In the genomic region with DNA sequence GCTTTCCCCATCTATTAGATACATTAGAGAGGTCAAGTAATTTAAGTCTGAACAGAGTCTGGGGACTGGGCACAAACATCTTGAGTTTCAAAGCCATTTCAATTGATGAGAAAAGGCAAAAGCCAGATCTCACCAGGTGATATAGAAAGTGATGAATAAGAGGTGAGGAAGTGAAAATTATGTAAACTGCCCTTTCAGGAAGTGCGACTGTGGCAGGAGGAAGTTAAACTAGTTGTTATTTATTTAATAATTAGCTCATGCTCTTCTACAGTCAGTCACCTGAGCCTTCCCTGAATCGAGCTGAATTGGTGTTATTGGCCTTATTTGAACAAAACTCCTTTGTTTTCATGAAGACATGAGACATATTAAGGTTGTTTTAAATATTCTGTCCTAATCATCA, we compare ENCODE assay signal across 16 cellular contexts.
DNase-seq lines count a peak whose midpoint lies in the region; ATAC-seq and TF ChIP-seq lines count a peak whose summit lies in the region.
"Had no signal": no experiment of that assay in that cellular context is flagged by ENCODE, and none has a peak within 500 bp of the region (broad histone marks: within the 10 kb centered on the region; RNA-seq: fewer than 3 reads in every experiment).

No MANE protein-coding gene starts in this region.

- TF ChIP-seq CTCF in epithelial cell of esophagus (IDR thresholded peaks at IDR 0.05; ENCODE audit: insufficient read depth, low read depth, low read length, missing control alignments) (no peak), mesothelial cell of epicardium (IDR thresholded peaks at IDR 0.05; ENCODE audit: unreplicated experiment) (no peak), brain microvascular endothelial cell (IDR thresholded peaks at IDR 0.05; ENCODE audit: low read depth, low read length, missing control alignments) (no peak)

- peaks cover 13% of the 10 kb centered on the region for H3K9me3 Mint-ChIP-seq in mesothelial cell of epicardium

- no peak overlapping the region for H3K27ac ChIP-seq in brain microvascular endothelial cell
- H3K27ac ChIP-seq: adrenal gland, suprapubic skin had no signal

- no peak overlapping the region for H3K27ac Mint-ChIP-seq in mesothelial cell of epicardium

- in situ Hi-C loops in brain microvascular endothelial cell (cut with HindIII; ENCODE audit: low pct_ligation_motif_present, low sequenced_read_pairs): no loop called here

- H3K36me3 ChIP-seq in brain microvascular endothelial cell (replicated peaks): no peaks in the 10 kb centered on the region
- H3K36me3 ChIP-seq: adrenal gland, MG63, suprapubic skin had no signal

- no peaks in the 10 kb centered on the region for H3K36me3 Mint-ChIP-seq in mesothelial cell of epicardium

- DNase-seq in epithelial cell of esophagus (ENCODE audit: low read depth): peak; percentile 26
- no peak for DNase-seq in mesothelial cell of epicardium (ENCODE audit: low spot score in 2 of 2, unreplicated experiment in 2 of 2)
- no peak for DNase-seq in brain microvascular endothelial cell
- DNase-seq in DMS114 treated with DMSO at 0.1 percent for 48 hours (lab: John Stamatoyannopoulos, UW; ENCODE audit: unreplicated experiment): no peak
- DNase-seq in NCI-H1417 (lab: John Stamatoyannopoulos, UW): no peak
- DNase-seq: adrenal gland; Caco-2; effector CD8-positive, alpha-beta T cell; mammary epithelial cell; MG63; OCI-M1; T-helper 9 cell had no signal

- ATAC-seq in GM18870 (IDR thresholded peaks at IDR 0.05; ENCODE audit: unreplicated experiment) (peak; percentile 97), GM21529 (IDR thresholded peaks at IDR 0.05; ENCODE audit: unreplicated experiment) (peak; percentile 92), HG03159 (IDR thresholded peaks at IDR 0.05; ENCODE audit: unreplicated experiment) (peak; percentile 99)

- H3K4me3 Mint-ChIP-seq in mesothelial cell of epicardium: no peak overlapping the region

- H3K27me3 Mint-ChIP-seq in mesothelial cell of epicardium (ENCODE audit: low read depth): no peaks in the 10 kb centered on the region

- H3K27me3 ChIP-seq in brain microvascular endothelial cell (replicated peaks): no peaks in the 10 kb centered on the region
- H3K27me3 ChIP-seq: adrenal gland, MG63, suprapubic skin had no signal

- H3K4me3 ChIP-seq in epithelial cell of esophagus (ENCODE audit: low read length) (no peak overlapping the region), brain microvascular endothelial cell (ENCODE audit: low read depth, low read length) (no peak overlapping the region)
- H3K4me3 ChIP-seq: adrenal gland, MG63, suprapubic skin had no signal

- no peaks in the 10 kb centered on the region for H3K4me1 Mint-ChIP-seq in mesothelial cell of epicardium
